10 cellular contexts compared by ENCODE assay signal in the genomic region with DNA sequence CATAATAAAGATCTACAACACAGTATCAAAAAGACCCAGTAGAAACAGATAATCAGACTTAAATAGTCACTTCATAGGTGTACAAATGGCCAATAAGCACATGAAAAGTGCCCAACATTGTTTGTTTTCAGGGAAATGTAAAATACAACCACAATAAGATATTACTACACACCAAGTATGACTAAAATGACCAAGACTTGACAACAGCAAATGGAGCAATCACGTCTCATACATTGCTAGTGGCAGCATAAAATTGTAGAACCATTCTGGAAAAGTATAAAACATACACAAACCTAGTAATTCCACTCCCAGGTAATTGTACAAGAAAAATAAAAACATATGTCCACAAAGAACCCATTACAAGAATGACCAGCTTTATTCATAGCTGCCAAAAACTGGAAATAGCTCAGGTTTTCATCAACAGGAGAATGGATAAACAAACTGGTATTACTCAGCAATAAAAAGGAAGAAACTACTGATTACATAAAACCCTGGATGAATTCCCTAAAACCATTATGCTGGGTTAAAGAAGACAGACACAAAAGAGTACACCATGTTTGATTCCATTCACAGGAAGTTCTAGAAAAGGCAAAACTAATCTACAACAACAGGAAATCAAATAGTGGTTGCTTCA.
DNase-seq lines count a peak whose midpoint lies in the region; ATAC-seq and TF ChIP-seq lines count a peak whose summit lies in the region.
"Had no signal": no experiment of that assay in that cellular context is flagged by ENCODE, and none has a peak within 500 bp of the region (broad histone marks: within the 10 kb centered on the region; RNA-seq: fewer than 3 reads in every experiment).

No MANE protein-coding gene starts in this region.

- H3K4me3 ChIP-seq in fibroblast of villous mesenchyme (ENCODE audit: low read depth, low read length) = no peak overlapping the region
- H3K4me3 ChIP-seq: BLaER1 had no signal

- no peaks in the 10 kb centered on the region for H3K27me3 Mint-ChIP-seq in activated CD4-positive, alpha-beta T cell treated with anti-CD3 and anti-CD28 coated beads for 36 hours
- H3K27me3 Mint-ChIP-seq in activated T-helper 2 cell treated with anti-CD3 and anti-CD28 coated beads, Interferon-gamma antibody, Interleukin-2, Interleukin-4, amounts not matched to agents 10 μg/mL and 5 μg/mL and 100 μg/mL, durations not matched to agents 14 hours and 24 hours and 36 hours (ENCODE audit: low read depth) = no peaks in the 10 kb centered on the region
- no peaks in the 10 kb centered on the region for H3K27me3 Mint-ChIP-seq in stimulated activated memory B cell treated with anti-CD40 and anti-IgM and Interleukin-4, amounts not matched to agents 10 μg/mL and 1 μg/mL and 100 μg/mL, for 72 hours

- no peak for ATAC-seq in activated CD4-positive, alpha-beta T cell treated with anti-CD3 and anti-CD28 coated beads for 36 hours
- ATAC-seq in stimulated activated memory B cell treated with anti-CD40 and anti-IgM and Interleukin-4, amounts not matched to agents 10 μg/mL and 1 μg/mL and 100 μg/mL, for 72 hours = no peak
- ATAC-seq in GM18861 (IDR thresholded peaks at IDR 0.05; ENCODE audit: unreplicated experiment) = no peak
- no peak for ATAC-seq in GM21360 (IDR thresholded peaks at IDR 0.05; ENCODE audit: unreplicated experiment)
- ATAC-seq in GM21528 (IDR thresholded peaks at IDR 0.05; ENCODE audit: low FRiP score, unreplicated experiment) = no peak

- peaks cover 22% of the 10 kb centered on the region for H3K4me1 Mint-ChIP-seq in activated CD4-positive, alpha-beta T cell treated with anti-CD3 and anti-CD28 coated beads for 36 hours
- peaks cover 16% of the 10 kb centered on the region for H3K4me1 Mint-ChIP-seq in activated T-helper 2 cell treated with anti-CD3 and anti-CD28 coated beads, Interferon-gamma antibody, Interleukin-2, Interleukin-4, amounts not matched to agents 10 μg/mL and 5 μg/mL and 100 μg/mL, durations not matched to agents 14 hours and 24 hours and 36 hours (ENCODE audit: low read depth)
- H3K4me1 Mint-ChIP-seq in stimulated activated memory B cell treated with anti-CD40 and anti-IgM and Interleukin-4, amounts not matched to agents 10 μg/mL and 1 μg/mL and 100 μg/mL, for 72 hours = peaks cover 7% of the 10 kb centered on the region

- H3K9me3 Mint-ChIP-seq in activated CD4-positive, alpha-beta T cell treated with anti-CD3 and anti-CD28 coated beads for 36 hours (ENCODE audit: low read depth) = no peaks in the 10 kb centered on the region
- H3K9me3 Mint-ChIP-seq in activated T-helper 2 cell treated with anti-CD3 and anti-CD28 coated beads, Interferon-gamma antibody, Interleukin-2, Interleukin-4, amounts not matched to agents 10 μg/mL and 5 μg/mL and 100 μg/mL, durations not matched to agents 14 hours and 24 hours and 36 hours = no peaks in the 10 kb centered on the region
- no peaks in the 10 kb centered on the region for H3K9me3 Mint-ChIP-seq in stimulated activated memory B cell treated with anti-CD40 and anti-IgM and Interleukin-4, amounts not matched to agents 10 μg/mL and 1 μg/mL and 100 μg/mL, for 72 hours

- intact Hi-C loops in activated CD4-positive, alpha-beta T cell treated with anti-CD3 and anti-CD28 coated beads for 36 hours (cut with DNase I, micrococcal nuclease) = no loop called here
- intact Hi-C loops in activated T-helper 2 cell treated with anti-CD3 and anti-CD28 coated beads, Interferon-gamma antibody, Interleukin-2, Interleukin-4, amounts not matched to agents 10 μg/mL and 5 μg/mL and 100 μg/mL, durations not matched to agents 14 hours and 24 hours and 36 hours (cut with micrococcal nuclease) = no loop called here

- POLR2A ChIA-PET in activated CD4-positive, alpha-beta T cell treated with anti-CD3 and anti-CD28 coated beads for 36 hours (lab: Charles Lee) = no interaction called here

- no peak for TF ChIP-seq CTCF in fibroblast of villous mesenchyme (IDR thresholded peaks at IDR 0.05; ENCODE audit: insufficient read depth, low read depth, low read length)

- no peak for DNase-seq in activated CD4-positive, alpha-beta T cell treated with anti-CD3 and anti-CD28 coated beads for 36 hours
- DNase-seq in activated CD4-positive, alpha-beta T cell treated with anti-CD3 and anti-CD28 coated beads, Interleukin-2, amount 50 U/mL, for 48 hours = no peak
- DNase-seq in activated T-helper 2 cell treated with anti-CD3 and anti-CD28 coated beads, Interferon-gamma antibody, Interleukin-2, Interleukin-4, amounts not matched to agents 10 μg/mL and 5 μg/mL and 100 μg/mL, durations not matched to agents 14 hours and 24 hours and 36 hours (ENCODE audit: low spot score) = no peak
- DNase-seq in fibroblast of villous mesenchyme (ENCODE audit: low read depth) = peak; percentile 90
- DNase-seq: MM.1S had no signal

- H3K4me3 Mint-ChIP-seq in activated CD4-positive, alpha-beta T cell treated with anti-CD3 and anti-CD28 coated beads for 36 hours = no peak overlapping the region
- no peak overlapping the region for H3K4me3 Mint-ChIP-seq in activated T-helper 2 cell treated with anti-CD3 and anti-CD28 coated beads, Interferon-gamma antibody, Interleukin-2, Interleukin-4, amounts not matched to agents 10 μg/mL and 5 μg/mL and 100 μg/mL, durations not matched to agents 14 hours and 24 hours and 36 hours (ENCODE audit: low read depth)
- no peak overlapping the region for H3K4me3 Mint-ChIP-seq in stimulated activated memory B cell treated with anti-CD40 and anti-IgM and Interleukin-4, amounts not matched to agents 10 μg/mL and 1 μg/mL and 100 μg/mL, for 72 hours

- H3K36me3 Mint-ChIP-seq in activated CD4-positive, alpha-beta T cell treated with anti-CD3 and anti-CD28 coated beads for 36 hours (ENCODE audit: low read depth) = peaks cover 48% of the 10 kb centered on the region
- peaks cover 72% of the 10 kb centered on the region for H3K36me3 Mint-ChIP-seq in activated T-helper 2 cell treated with anti-CD3 and anti-CD28 coated beads, Interferon-gamma antibody, Interleukin-2, Interleukin-4, amounts not matched to agents 10 μg/mL and 5 μg/mL and 100 μg/mL, durations not matched to agents 14 hours and 24 hours and 36 hours (ENCODE audit: low read depth)
- H3K36me3 Mint-ChIP-seq in stimulated activated memory B cell treated with anti-CD40 and anti-IgM and Interleukin-4, amounts not matched to agents 10 μg/mL and 1 μg/mL and 100 μg/mL, for 72 hours = peaks cover 57% of the 10 kb centered on the region

- CTCF ChIA-PET in activated CD4-positive, alpha-beta T cell treated with anti-CD3 and anti-CD28 coated beads for 36 hours (lab: Charles Lee) = no interaction called here

- H3K27ac Mint-ChIP-seq in activated CD4-positive, alpha-beta T cell treated with anti-CD3 and anti-CD28 coated beads for 36 hours = peak overlapping the region; percentile 38
- H3K27ac Mint-ChIP-seq in activated T-helper 2 cell treated with anti-CD3 and anti-CD28 coated beads, Interferon-gamma antibody, Interleukin-2, Interleukin-4, amounts not matched to agents 10 μg/mL and 5 μg/mL and 100 μg/mL, durations not matched to agents 14 hours and 24 hours and 36 hours = peak overlapping the region; percentile 19
- H3K27ac Mint-ChIP-seq in stimulated activated memory B cell treated with anti-CD40 and anti-IgM and Interleukin-4, amounts not matched to agents 10 μg/mL and 1 μg/mL and 100 μg/mL, for 72 hours = peak overlapping the region; percentile 6
